ENCODE assay signal across 11 cellular contexts in genomic region chr9:114606597-114607207, GRCh38. TPM values are rescaled to one million over a fixed set of nuclear protein-coding genes. Genes with fewer than 3 reads are reported as not detected.
DNase-seq lines count a peak whose midpoint lies in the region; TF ChIP-seq lines count a peak whose summit lies in the region.
"Had no signal": no experiment of that assay in that cellular context is flagged by ENCODE, and none has a peak within 500 bp of the region (broad histone marks: within the 10 kb centered on the region; RNA-seq: fewer than 3 reads in every experiment).

No MANE protein-coding gene starts in this region.

- no peak for TF ChIP-seq CTCF in OCI-LY7 (conservative IDR thresholded peaks at IDR 0.05; ENCODE audit: low read length)
- no peak for TF ChIP-seq CTCF in fibroblast of pulmonary artery (IDR thresholded peaks at IDR 0.05; ENCODE audit: low read length, missing control alignments)
- TF ChIP-seq CTCF in spleen (IDR thresholded peaks at IDR 0.05 in 8 of 11, conservative IDR thresholded peaks at IDR 0.05 in 3 of 11): no peak

- CTCF ChIA-PET in OCI-LY7 (lab: Charles Lee; ENCODE audit: unreplicated experiment): interaction anchor here (2.5 kb wide), 1 partner anchor 15 kb away, joined by 13 read pairs; no protein-coding TSS in a partner anchor

- no TSS peak for BruUV-seq in OCI-LY7 (replicated peaks; lab: Mats Ljungman, UMichigan)

- intact Hi-C loops in OCI-LY7 (cut with micrococcal nuclease; ENCODE audit: unreplicated experiment): loop anchor here (5.0 kb wide), 2 partner anchors 46 to 209 kb away; no protein-coding TSS in a partner anchor
- intact Hi-C loops in spleen (cut with DNase I; ENCODE audit: low total_unique reads): no loop called here

- H3K4me2 ChIP-seq in OCI-LY7 (ENCODE audit: low read length): peak overlapping the region; percentile 64

- TF ChIP-seq POLR2A in spleen (IDR thresholded peaks at IDR 0.05): no peak

- H3K4me1 ChIP-seq in OCI-LY7 (ENCODE audit: insufficient read depth, low read length, poor library complexity, severe bottlenecking) (peaks cover 76% of the 10 kb centered on the region), spleen (peaks cover 8 to 62% (median 38%) of the 10 kb centered on the region in 6 donors)

- H4K20me1 ChIP-seq in OCI-LY7 (ENCODE audit: insufficient read depth, low read length): no peaks in the 10 kb centered on the region

- 0 out of 2 replicates have a peak, but pooled peaks cover 8% of the 10 kb centered on the region for H3K9me3 ChIP-seq in OCI-LY7 (ENCODE audit: low read length)
- peaks cover 0 to 9% (median 8%) of the 10 kb centered on the region in 8 donors for H3K9me3 ChIP-seq in spleen
- H3K9me3 ChIP-seq: thoracic aorta had no signal

- H3K27me3 ChIP-seq in spleen (replicated peaks in 1 of 7): no peaks in the 10 kb centered on the region

- H3K4me3 ChIP-seq in OCI-LY7 (ENCODE audit: low read depth, low read length, poor library complexity, severe bottlenecking): peak overlapping the region; percentile 40
- no peak overlapping the region for H3K4me3 ChIP-seq in fibroblast of pulmonary artery (replicated peaks; ENCODE audit: low read depth, low read length)
- H3K4me3 ChIP-seq in spleen: no peak overlapping the region
- H3K4me3 ChIP-seq: SK-N-MC, thoracic aorta had no signal

- H3K27ac ChIP-seq in OCI-LY7 (ENCODE audit: low read depth, low read length, poor library complexity, severe bottlenecking) (peak overlapping the region; percentile 94), spleen (peak overlapping the region in 6 of 8 donors; percentile 16 to 60 (median 48))
- H3K27ac ChIP-seq: SK-N-MC, thoracic aorta had no signal

- POLR2A ChIA-PET in OCI-LY7 (lab: Charles Lee): interaction anchor here (0.6 to 4.9 kb wide), 11 partner anchors 10 to 219 kb away, joined by 3 to 47 read pairs (median 5); partner anchors contain the start of genes AKNA and ATP6V1G1

- no peaks in the 10 kb centered on the region for H3K9me2 ChIP-seq in OCI-LY7 (ENCODE audit: insufficient read depth, low read length)

- DNase-seq in GOT3 (lab: John Stamatoyannopoulos, UW) (peak; percentile 3), OCI-LY7 (ENCODE audit: low spot score) (no peak), fibroblast of pulmonary artery (ENCODE audit: low read depth) (peak; percentile 88), spleen (no peak), NCI-H1417 (lab: John Stamatoyannopoulos, UW) (no peak), cortex of kidney (lab: John Stamatoyannopoulos, UW) (no peak), globus pallidus (ENCODE audit: low spot score) (no peak)
- DNase-seq: activated CD8-positive, alpha-beta memory T cell treated with anti-CD3 and anti-CD28 coated beads for 24 hours; head of caudate nucleus had no signal

- H2AFZ ChIP-seq in OCI-LY7 (ENCODE audit: low read length): peak overlapping the region; percentile 96

- peaks cover 8% of the 10 kb centered on the region for H3K36me3 ChIP-seq in OCI-LY7 (ENCODE audit: insufficient read depth, low read length)
- peaks cover 0 to 5% (median 0%) of the 10 kb centered on the region in 6 donors for H3K36me3 ChIP-seq in spleen

- peaks cover 11% of the 10 kb centered on the region; the same call in 1 of the 2 replicates for H3K79me2 ChIP-seq in OCI-LY7 (ENCODE audit: insufficient read depth, low read depth, low read length)

RNA-seq across cellular contexts. Expression of gene TMEM268, which starts 4.4 kb away (rescaled TPM):
- 27.2 and 31.6 TPM in 2 replicates for total RNA-seq in OCI-LY7 (2014; rRNA removed; shearing (Covaris generic))
- 68.0 and 71.2 TPM in 2 replicates for total RNA-seq in OCI-LY7 (2022)
- total RNA-seq in spleen: 10 to 100 TPM; 24.2 to 51.6 (median 38.4) TPM
- 10 to 100 TPM in 1 of 3 donors, 1 to 10 TPM in 2; 8.5 to 12.9 (median 9.6) TPM for polyA plus RNA-seq in spleen

RNA-seq across cellular contexts. Expression of gene ATP6V1G1, which starts 19.1 kb away (rescaled TPM):
- total RNA-seq in OCI-LY7 (2014; rRNA removed; shearing (Covaris generic)): 117 and 164 TPM in 2 replicates
- total RNA-seq in OCI-LY7 (2022): 99.0 and 105 TPM in 2 replicates
- total RNA-seq in spleen: 100 to 1,000 TPM in 5 of 7 donors, 10 to 100 TPM in 2; 82.3 to 272 (median 106) TPM
- 100 to 1,000 TPM; 179 to 219 (median 206) TPM for polyA plus RNA-seq in spleen

RNA-seq across cellular contexts. Expression of gene TEX53, which starts 50.9 kb away (rescaled TPM):
- total RNA-seq in OCI-LY7 (2014; rRNA removed; shearing (Covaris generic)): not detected in 2 replicates
- total RNA-seq in OCI-LY7 (2022) (not detected in 2 replicates), spleen (not detected)
- not detected for polyA plus RNA-seq in spleen
- total RNA-seq: thoracic aorta had no signal

Comparison
In these comparisons a context has a peak if more than half of its experiments do, and no peak if none do; other contexts are left out.
1. DNase-seq: peak in GOT3 (single experiment) and fibroblast of pulmonary artery (single experiment); none in OCI-LY7 (single experiment), spleen (single experiment), NCI-H1417 (0 of 3), cortex of kidney (single experiment) and globus pallidus (single experiment).